31 cellular contexts compared by ENCODE assay signal in genomic region chr7:101712652-101713051, GRCh38.
"Had no signal": no experiment of that assay in that cellular context is flagged by ENCODE, and none has a peak within 500 bp of the region (broad histone marks: within the 10 kb centered on the region; RNA-seq: fewer than 3 reads in every experiment).

No MANE protein-coding gene starts in this region.

- DNase-seq: naive thymus-derived CD8-positive, alpha-beta T cell; nephron progenitor cell; nucleus accumbens; ovary; posterior cingulate gyrus; psoas muscle; right cardiac atrium; spleen; stimulated activated CD4-positive, alpha-beta T cell treated with anti-CD3 and anti-CD28 coated beads, Interleukin-12 subunit alpha, Interleukin-12 subunit beta, amount 100 ng/mL, for 4 hours; stimulated activated CD4-positive, alpha-beta T cell treated with anti-CD3 and anti-CD28 coated beads, Interleukin-1b, Interleukin-23, amount 100 ng/mL, for 48 hours; stimulated activated CD4-positive, alpha-beta T cell treated with anti-CD3 and anti-CD28 coated beads, Interleukin-4, amount 100 ng/mL, for 1 hour; stimulated activated naive B cell treated with anti-CD40 and anti-IgM and Interleukin-4, amounts not matched to agents 10 μg/mL and 1 μg/mL and 100 μg/mL, for 72 hours; stimulated activated naive CD4-positive, alpha-beta T cell treated with Interleukin-2 at 50 U/mL for 16 hours; stomach; thyroid gland; trophoblast cell; upper lobe of left lung had no signal

- H3K27me3 ChIP-seq: neutrophil, ovary, spleen, stomach, thyroid gland, tibial nerve, upper lobe of left lung, vagina had no signal

- H3K4me3 ChIP-seq: ovary, psoas muscle, skin epidermis, smooth muscle cell, spleen, stomach, thoracic aorta, thyroid gland, tibial nerve, upper lobe of left lung, vagina had no signal

- ATAC-seq: naive thymus-derived CD8-positive, alpha-beta T cell; natural killer cell treated with Interleukin-12 subunit alpha and Interleukin-12 subunit beta and Interleukin-15 and Interleukin-18, amount 100 ng/mL, for 72 hours; psoas muscle; right cardiac atrium; sciatic nerve; stimulated activated effector memory CD8-positive, alpha-beta T cell treated with anti-CD3 and anti-CD28 coated beads, Interleukin-12 subunit alpha, Interleukin-12 subunit beta, amount 100 ng/mL, for 72 hours; stimulated activated naive B cell treated with anti-CD40 and anti-IgM and Interleukin-4, amounts not matched to agents 10 μg/mL and 1 μg/mL and 100 μg/mL, for 72 hours had no signal

- H3K36me3 Mint-ChIP-seq: naive thymus-derived CD8-positive, alpha-beta T cell; natural killer cell treated with Interleukin-12 subunit alpha and Interleukin-12 subunit beta and Interleukin-15 and Interleukin-18, amount 100 ng/mL, for 72 hours; stimulated activated effector memory CD8-positive, alpha-beta T cell treated with anti-CD3 and anti-CD28 coated beads, Interleukin-12 subunit alpha, Interleukin-12 subunit beta, amount 100 ng/mL, for 72 hours; stimulated activated naive B cell treated with anti-CD40 and anti-IgM and Interleukin-4, amounts not matched to agents 10 μg/mL and 1 μg/mL and 100 μg/mL, for 72 hours had no signal

- H3K4me1 Mint-ChIP-seq: neural crest cell; stimulated activated effector memory CD8-positive, alpha-beta T cell treated with anti-CD3 and anti-CD28 coated beads, Interleukin-12 subunit alpha, Interleukin-12 subunit beta, amount 100 ng/mL, for 72 hours had no signal

- H3K27me3 Mint-ChIP-seq: naive thymus-derived CD8-positive, alpha-beta T cell; stimulated activated naive B cell treated with anti-CD40 and anti-IgM and Interleukin-4, amounts not matched to agents 10 μg/mL and 1 μg/mL and 100 μg/mL, for 72 hours; stimulated activated naive CD8-positive, alpha-beta T cell treated with anti-CD3 and anti-CD28 coated beads, Interleukin-15, Interleukin-2, amounts not matched to agents 100 ng/mL and 50 ng/mL, for 24 hours had no signal

- FAIRE-seq: urothelium cell line had no signal

- H3K4me3 Mint-ChIP-seq: naive thymus-derived CD8-positive, alpha-beta T cell; natural killer cell treated with Interleukin-12 subunit alpha and Interleukin-12 subunit beta and Interleukin-15 and Interleukin-18, amount 100 ng/mL, for 72 hours; nephron progenitor cell; neural crest cell; stimulated activated effector memory CD8-positive, alpha-beta T cell treated with anti-CD3 and anti-CD28 coated beads, Interleukin-12 subunit alpha, Interleukin-12 subunit beta, amount 100 ng/mL, for 72 hours; stimulated activated naive B cell treated with anti-CD40 and anti-IgM and Interleukin-4, amounts not matched to agents 10 μg/mL and 1 μg/mL and 100 μg/mL, for 72 hours; stimulated activated naive CD8-positive, alpha-beta T cell treated with anti-CD3 and anti-CD28 coated beads, Interleukin-15, Interleukin-2, amounts not matched to agents 100 ng/mL and 50 ng/mL, for 24 hours had no signal

- H3K27ac Mint-ChIP-seq: naive thymus-derived CD8-positive, alpha-beta T cell; natural killer cell treated with Interleukin-12 subunit alpha and Interleukin-12 subunit beta and Interleukin-15 and Interleukin-18, amount 100 ng/mL, for 72 hours; nephron progenitor cell; progenitor cell of endocrine pancreas; stimulated activated effector memory CD8-positive, alpha-beta T cell treated with anti-CD3 and anti-CD28 coated beads, Interleukin-12 subunit alpha, Interleukin-12 subunit beta, amount 100 ng/mL, for 72 hours; stimulated activated naive B cell treated with anti-CD40 and anti-IgM and Interleukin-4, amounts not matched to agents 10 μg/mL and 1 μg/mL and 100 μg/mL, for 72 hours; stimulated activated naive CD8-positive, alpha-beta T cell treated with anti-CD3 and anti-CD28 coated beads, Interleukin-15, Interleukin-2, amounts not matched to agents 100 ng/mL and 50 ng/mL, for 24 hours had no signal

- H3K4me1 ChIP-seq: parathyroid adenoma, psoas muscle, spleen, thyroid gland, vagina had no signal

- H3K36me3 ChIP-seq: neutrophil, ovary, spleen, stomach, thoracic aorta, thyroid gland, tibial nerve, upper lobe of left lung, vagina had no signal

- H3K27ac ChIP-seq: neutrophil, ovary, parathyroid adenoma, psoas muscle, skin epidermis, spleen, stomach, thoracic aorta, thyroid gland, tibial nerve, upper lobe of left lung, vagina had no signal

- H2AFZ ChIP-seq: parathyroid adenoma had no signal

- H3K9me3 ChIP-seq: neutrophil, ovary, psoas muscle, spleen, stomach, thoracic aorta, thyroid gland, tibial nerve, upper lobe of left lung, vagina had no signal

- H3K9ac ChIP-seq: parathyroid adenoma had no signal

- H3K4me2 ChIP-seq: smooth muscle cell had no signal

- H3K79me2 ChIP-seq: parathyroid adenoma had no signal

- H3K9me3 Mint-ChIP-seq: naive thymus-derived CD8-positive, alpha-beta T cell; natural killer cell treated with Interleukin-12 subunit alpha and Interleukin-12 subunit beta and Interleukin-15 and Interleukin-18, amount 100 ng/mL, for 72 hours; nephron progenitor cell; neural crest cell; stimulated activated effector memory CD8-positive, alpha-beta T cell treated with anti-CD3 and anti-CD28 coated beads, Interleukin-12 subunit alpha, Interleukin-12 subunit beta, amount 100 ng/mL, for 72 hours; stimulated activated naive B cell treated with anti-CD40 and anti-IgM and Interleukin-4, amounts not matched to agents 10 μg/mL and 1 μg/mL and 100 μg/mL, for 72 hours; stimulated activated naive CD8-positive, alpha-beta T cell treated with anti-CD3 and anti-CD28 coated beads, Interleukin-15, Interleukin-2, amounts not matched to agents 100 ng/mL and 50 ng/mL, for 24 hours had no signal
